25 cellular contexts compared by ENCODE assay signal in genomic region chr3:185784317-185784716, GRCh38. TPM values are rescaled to one million over a fixed set of nuclear protein-coding genes. Genes with fewer than 3 reads are reported as not detected.
"Had no signal": no experiment of that assay in that cellular context is flagged by ENCODE, and none has a peak within 500 bp of the region (broad histone marks: within the 10 kb centered on the region; RNA-seq: fewer than 3 reads in every experiment).

No MANE protein-coding gene starts in this region.

- H3K27me3 Mint-ChIP-seq: type B pancreatic cell had no signal

- H3K4me3 ChIP-seq: gastroesophageal sphincter, heart right ventricle, left lung, ovary, psoas muscle, skin epidermis, spleen, thyroid gland had no signal

- H3K27ac Mint-ChIP-seq: naive thymus-derived CD8-positive, alpha-beta T cell; nephron progenitor cell; stimulated activated naive CD8-positive, alpha-beta T cell treated with anti-CD3 and anti-CD28 coated beads, Interleukin-15, amount 100 ng/mL, for 72 hours; type B pancreatic cell had no signal

- H3K36me3 ChIP-seq: gastroesophageal sphincter, heart right ventricle, left lung, ovary, spleen, thyroid gland had no signal

- H3K4me1 ChIP-seq: gastroesophageal sphincter, left lung, psoas muscle, spleen, thyroid gland had no signal

- DNase-seq: cortex of kidney; foreskin fibroblast; heart right ventricle; hippocampal formation; left cardiac atrium; left lung; mesendoderm; naive thymus-derived CD8-positive, alpha-beta T cell; nephron progenitor cell; nucleus accumbens; ovary; posterior cingulate gyrus; psoas muscle; right cardiac atrium; spleen; stimulated activated CD4-positive, alpha-beta T cell treated with anti-CD3 and anti-CD28 coated beads, Interleukin-4, amount 100 ng/mL, for 4 hours; stimulated activated naive CD4-positive, alpha-beta T cell; stimulated activated naive CD8-positive, alpha-beta T cell treated with anti-CD3 and anti-CD28 coated beads, Interleukin-15, amount 100 ng/mL, for 72 hours; thyroid gland had no signal

- ATAC-seq: esophagus mucosa; gastroesophageal sphincter; heart right ventricle; left cardiac atrium; left lung; naive thymus-derived CD8-positive, alpha-beta T cell; psoas muscle; stimulated activated naive CD8-positive, alpha-beta T cell treated with anti-CD3 and anti-CD28 coated beads, Interleukin-15, amount 100 ng/mL, for 72 hours had no signal

- H3K27me3 ChIP-seq: gastroesophageal sphincter, heart right ventricle, left lung, ovary, spleen, thyroid gland had no signal

- FAIRE-seq: islet of Langerhans had no signal

- H3K4me1 Mint-ChIP-seq: stimulated activated naive CD8-positive, alpha-beta T cell treated with anti-CD3 and anti-CD28 coated beads, Interleukin-15, amount 100 ng/mL, for 72 hours had no signal

- H3K9me3 Mint-ChIP-seq: naive thymus-derived CD8-positive, alpha-beta T cell; nephron progenitor cell; stimulated activated naive CD8-positive, alpha-beta T cell treated with anti-CD3 and anti-CD28 coated beads, Interleukin-15, amount 100 ng/mL, for 72 hours; type B pancreatic cell had no signal

- H3K36me3 Mint-ChIP-seq: naive thymus-derived CD8-positive, alpha-beta T cell had no signal

- H3K27ac ChIP-seq: epithelial cell of prostate, gastroesophageal sphincter, heart right ventricle, left lung, ovary, psoas muscle, skin epidermis, spleen, thyroid gland had no signal

- H3K9me3 ChIP-seq: gastroesophageal sphincter, heart right ventricle, left lung, ovary, psoas muscle, spleen, thyroid gland had no signal

- H3K4me3 Mint-ChIP-seq: naive thymus-derived CD8-positive, alpha-beta T cell; nephron progenitor cell; stimulated activated naive CD8-positive, alpha-beta T cell treated with anti-CD3 and anti-CD28 coated beads, Interleukin-15, amount 100 ng/mL, for 72 hours; type B pancreatic cell had no signal

RNA-seq across cellular contexts. Expression of gene IGF2BP2, which starts 40.5 kb away (rescaled TPM):
- polyA plus RNA-seq: naive thymus-derived CD8-positive, alpha-beta T cell had no signal
